ENCODE assay signal across 1 cellular context in genomic region chr17:42177684-42178083, GRCh38.
A peak's percentile ranks its signal among the peaks of the same experiment; 100 is the strongest.
TF ChIP-seq lines count a peak whose summit lies in the region.

No MANE protein-coding gene starts in this region.

TF ChIP-seq in HepG2, 621 proteins besides CTCF, POLR2A, EP300 and RAD21:
- TF ChIP-seq SOX6 (IDR thresholded peaks at IDR 0.05) (no peak), SOX6 (CRISPR knock-in tag; IDR thresholded peaks at IDR 0.05) (no peak), GZF1 (CRISPR knock-in tag; IDR thresholded peaks at IDR 0.05) (no peak), CREB1 (IDR thresholded peaks at IDR 0.05) (peak; percentile 67), CREB1 (CRISPR knock-in tag; IDR thresholded peaks at IDR 0.05) (no peak), MEIS1 (CRISPR knock-in tag; IDR thresholded peaks at IDR 0.05; ENCODE audit: borderline replicate concordance) (no peak), ATF7 (IDR thresholded peaks at IDR 0.05) (peak; percentile 69), ATF7 (CRISPR knock-in tag; IDR thresholded peaks at IDR 0.05) (no peak), YEATS4 (CRISPR knock-in tag; IDR thresholded peaks at IDR 0.05; ENCODE audit: borderline replicate concordance) (no peak), ZNF776 (CRISPR knock-in tag; IDR thresholded peaks at IDR 0.05) (no peak)
